ENCODE assay signal across 19 cellular contexts in the genomic region with DNA sequence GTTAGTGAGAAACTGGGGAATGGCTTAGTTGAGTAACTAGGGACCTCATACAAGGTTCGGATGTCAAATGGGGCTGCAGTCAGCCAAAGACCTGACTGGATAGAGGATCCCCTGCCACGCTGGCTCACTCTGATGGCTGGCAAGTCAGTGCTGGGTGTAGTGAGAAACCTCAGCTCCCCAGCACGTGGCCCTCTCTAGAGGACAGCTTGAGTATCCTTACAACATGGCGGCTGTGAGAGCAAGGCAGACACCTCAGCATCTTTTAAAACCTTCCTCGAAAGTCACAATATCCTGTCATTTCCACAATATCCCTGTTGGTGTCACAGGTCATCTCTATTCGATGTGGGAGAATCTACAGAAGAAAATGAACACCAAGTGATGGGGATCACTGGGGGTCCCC. TPM values are rescaled to one million over a fixed set of nuclear protein-coding genes. Genes with fewer than 3 reads are reported as not detected.
DNase-seq lines count a peak whose midpoint lies in the region; ATAC-seq and TF ChIP-seq lines count a peak whose summit lies in the region.
"Had no signal": no experiment of that assay in that cellular context is flagged by ENCODE, and none has a peak within 500 bp of the region (broad histone marks: within the 10 kb centered on the region; RNA-seq: fewer than 3 reads in every experiment).

No MANE protein-coding gene starts in this region.

- H2BK120ac ChIP-seq in IMR-90 (ENCODE audit: low read depth, low read length): peak overlapping the region; percentile 7; the same call in 1 of the 2 replicates

- H3K27ac ChIP-seq in breast epithelium (peak overlapping the region; percentile 16 to 68), mammary epithelial cell (ENCODE audit: insufficient read depth, low read depth, low read length) (no peak overlapping the region), IMR-90 (ENCODE audit: insufficient read depth, low read length) (no peak overlapping the region), Panc1 (ENCODE audit: low read length) (peak overlapping the region; percentile 53; the same call in 1 of the 2 replicates)

- no peak overlapping the region for H4K91ac ChIP-seq in IMR-90 (ENCODE audit: insufficient read depth, low read depth, low read length)

- no peaks in the 10 kb centered on the region for H3K4me1 ChIP-seq in breast epithelium
- H3K4me1 ChIP-seq in mammary epithelial cell (ENCODE audit: insufficient read depth, low read length): peaks cover 12% of the 10 kb centered on the region
- peaks cover 8% of the 10 kb centered on the region for H3K4me1 ChIP-seq in IMR-90 (ENCODE audit: control insufficient read depth, insufficient read depth, low read length)
- peaks cover 7% of the 10 kb centered on the region; the same call in 1 of the 2 replicates for H3K4me1 ChIP-seq in Panc1 (ENCODE audit: control insufficient read depth, insufficient read depth, low read length)

- H3K9me3 ChIP-seq in breast epithelium: no peaks in the 10 kb centered on the region
- H3K9me3 ChIP-seq in mammary epithelial cell (replicated peaks; ENCODE audit: insufficient read depth, low read length): no peaks in the 10 kb centered on the region
- peaks cover 3% of the 10 kb centered on the region; the same call in 1 of the 2 replicates for H3K9me3 ChIP-seq in IMR-90 (ENCODE audit: control insufficient read depth, insufficient read depth, low read length)
- no peaks in the 10 kb centered on the region for H3K9me3 ChIP-seq in Panc1 (ENCODE audit: control insufficient read depth, insufficient read depth, low read depth, low read length)

- H3K4me3 ChIP-seq in breast epithelium (no peak overlapping the region), mammary epithelial cell (replicated peaks in 1 of 3; ENCODE audit: insufficient read depth in 1 of 3, low read depth in 2 of 3, low read length in 3 of 3) (no peak overlapping the region), IMR-90 (ENCODE audit: insufficient read depth, low read depth, low read length) (no peak overlapping the region), Panc1 (ENCODE audit: low read depth in 2 of 2, low read length in 2 of 2) (no peak overlapping the region)

- H3K4me3 Mint-ChIP-seq in mesothelial cell of epicardium: no peak overlapping the region
- H3K4me3 Mint-ChIP-seq: CD4-positive, alpha-beta memory T cell had no signal

- H3K9me3 Mint-ChIP-seq in mesothelial cell of epicardium: peaks cover 7% of the 10 kb centered on the region

- H2BK5ac ChIP-seq in IMR-90 (ENCODE audit: low read depth, low read length, poor library complexity, severe bottlenecking): no peak overlapping the region

- no peak overlapping the region for H3K9ac ChIP-seq in mammary epithelial cell (ENCODE audit: insufficient read depth, low read length)
- no peak overlapping the region for H3K9ac ChIP-seq in IMR-90 (ENCODE audit: low read depth, low read length)

- H3K27me3 ChIP-seq in breast epithelium (no peaks in the 10 kb centered on the region), mammary epithelial cell (ENCODE audit: insufficient read depth, low read length) (no peaks in the 10 kb centered on the region), IMR-90 (ENCODE audit: control insufficient read depth, insufficient read depth, low read length) (no peaks in the 10 kb centered on the region), Panc1 (ENCODE audit: control insufficient read depth, insufficient read depth, low read length) (no peaks in the 10 kb centered on the region)

- H2AK5ac ChIP-seq in IMR-90 (ENCODE audit: low read depth, low read length): peak overlapping the region; percentile 79; the same call in 1 of the 2 replicates

- H3K4me2 ChIP-seq in mammary epithelial cell (ENCODE audit: insufficient read depth, low read depth, low read length) (no peak overlapping the region), IMR-90 (ENCODE audit: low read depth, low read length) (no peak overlapping the region)

- BruUV-seq in mammary epithelial cell (replicated peaks; lab: Mats Ljungman, UMichigan) (no TSS peak), IMR-90 (replicated peaks; lab: Mats Ljungman, UMichigan) (no TSS peak), Panc1 (replicated peaks; lab: Mats Ljungman, UMichigan) (no TSS peak)

- WGBS in mammary epithelial cell (ENCODE audit: low coverage, missing lambda C conversion rate): 78% methylated on average over 4 of the region's 6 CpGs
- 96% methylated on average over 4 of the region's 6 CpGs; no CpG with 5 or more reads in 1 of the 2 experiments for WGBS in IMR-90 (ENCODE audit: extremely low coverage in 2 of 2, insufficient read length in 1 of 2), 2 experiments

- H2BK20ac ChIP-seq in IMR-90 (ENCODE audit: low read depth, low read length): no peak overlapping the region; the same call in 1 of the 2 replicates

- POLR2A ChIA-PET in IMR-90 (lab: Charles Lee; ENCODE audit: unreplicated experiment): no interaction called here
- POLR2A ChIA-PET in Panc1 (lab: Charles Lee): no interaction called here

- H3K56ac ChIP-seq in IMR-90 (ENCODE audit: extremely low read depth, insufficient read depth, low read length): no peak overlapping the region

- in situ Hi-C loops in mammary epithelial cell (cut with MboI; ENCODE audit: low sequenced_read_pairs in 2 of 2): no loop called here
- in situ Hi-C loops in IMR-90 (cut with MboI; ENCODE audit: low sequenced_read_pairs): no loop called here
- in situ Hi-C loops in Panc1 (cut with HindIII; ENCODE audit: low pct_unique_long_range_greater_than_20kb, low sequenced_read_pairs): no loop called here

- DNase-seq in breast epithelium (ENCODE audit: low spot score in 2 of 2) (no peak), mammary epithelial cell (no peak), IMR-90 (no peak), Panc1 (ENCODE audit: low read depth, low spot score) (no peak), mesothelial cell of epicardium (ENCODE audit: low spot score in 2 of 2, unreplicated experiment in 2 of 2) (no peak), midbrain (lab: John Stamatoyannopoulos, UW) (no peak)
- DNase-seq in activated CD8-positive, alpha-beta memory T cell treated with anti-CD3 and anti-CD28 coated beads, Interleukin-2, amount 50 U/mL, for 48 hours: no peak
- DNase-seq: 8988T; C1 segment of cervical spinal cord; CD4-positive, alpha-beta memory T cell; COR-L47; DMS153; DMS79 treated with DMSO at 0.1 percent for 48 hours; GF-D8; H7; HCEC 1CT had no signal

- CTCF ChIA-PET in mammary epithelial cell (lab: Charles Lee; ENCODE audit: low non-redundant PET): no interaction called here
- CTCF ChIA-PET in IMR-90 (lab: Yijun Ruan, JAX): no interaction called here
- CTCF ChIA-PET in Panc1 (lab: Charles Lee): no interaction called here

- H3K27me3 Mint-ChIP-seq in mesothelial cell of epicardium (ENCODE audit: low read depth): no peaks in the 10 kb centered on the region

- no peak for TF ChIP-seq RAD21 in IMR-90 (IDR thresholded peaks at IDR 0.05; ENCODE audit: low read length)

- H2AK9ac ChIP-seq in IMR-90 (replicated peaks; ENCODE audit: low read depth, low read length, poor library complexity): no peak overlapping the region

- H3K14ac ChIP-seq in IMR-90 (replicated peaks; ENCODE audit: low read depth, low read length): no peak overlapping the region

- H3K9me1 ChIP-seq in IMR-90 (ENCODE audit: insufficient read depth, low read length): peaks cover 6% of the 10 kb centered on the region; the same call in 1 of the 2 replicates

- no peaks in the 10 kb centered on the region for H3K36me3 ChIP-seq in breast epithelium
- H3K36me3 ChIP-seq in mammary epithelial cell (ENCODE audit: insufficient read depth, low read length): no peaks in the 10 kb centered on the region
- no peaks in the 10 kb centered on the region for H3K36me3 ChIP-seq in IMR-90 (ENCODE audit: control insufficient read depth, insufficient read depth, low read length)
- H3K36me3 ChIP-seq in Panc1 (ENCODE audit: control insufficient read depth, insufficient read depth, low read length): no peaks in the 10 kb centered on the region

- no peak overlapping the region for H4K5ac ChIP-seq in IMR-90 (ENCODE audit: low read depth, low read length)

- H3K79me2 ChIP-seq in mammary epithelial cell (ENCODE audit: insufficient read depth, low read length): no peaks in the 10 kb centered on the region

- dilution Hi-C loops in mammary epithelial cell (cut with HindIII; ENCODE audit: low sequenced_read_pairs) (no loop called here), IMR-90 (cut with HindIII; ENCODE audit: low sequenced_read_pairs, unreplicated experiment) (no loop called here)

- H3K23ac ChIP-seq in IMR-90 (ENCODE audit: low read depth, low read length): no peak overlapping the region

- H3K18ac ChIP-seq in IMR-90 (ENCODE audit: low read depth, low read length): no peak overlapping the region

- TF ChIP-seq POLR2A in breast epithelium (IDR thresholded peaks at IDR 0.05) (no peak), IMR-90 (IDR thresholded peaks at IDR 0.05; ENCODE audit: low read depth, low read length) (no peak)

- H3K27ac Mint-ChIP-seq in mesothelial cell of epicardium: peak overlapping the region; percentile 9
- H3K27ac Mint-ChIP-seq: CD4-positive, alpha-beta memory T cell had no signal

- no peaks in the 10 kb centered on the region for H4K20me1 ChIP-seq in mammary epithelial cell (ENCODE audit: insufficient read depth, low read length)
- H4K20me1 ChIP-seq in IMR-90 (ENCODE audit: insufficient read depth, low read length): peaks cover 4% of the 10 kb centered on the region; the same call in 1 of the 2 replicates

- H2BK15ac ChIP-seq in IMR-90 (ENCODE audit: low read depth, low read length): peak overlapping the region; percentile 26; the same call in 1 of the 3 replicates

- peaks cover 34% of the 10 kb centered on the region for H3K4me1 Mint-ChIP-seq in mesothelial cell of epicardium
- H3K4me1 Mint-ChIP-seq: CD4-positive, alpha-beta memory T cell had no signal

- H3K36me3 Mint-ChIP-seq in mesothelial cell of epicardium: no peaks in the 10 kb centered on the region
- H3K36me3 Mint-ChIP-seq: CD4-positive, alpha-beta memory T cell had no signal

- H2AFZ ChIP-seq in mammary epithelial cell (ENCODE audit: low read depth, low read length) (no peak overlapping the region), IMR-90 (replicated peaks; ENCODE audit: low read length, poor library complexity) (no peak overlapping the region)

- H3K4ac ChIP-seq in IMR-90 (ENCODE audit: low read depth, low read length): peak overlapping the region; percentile 27; the same call in 1 of the 2 replicates

- intact Hi-C loops in breast epithelium (cut with DNase I; ENCODE audit: low total_unique reads): no loop called here
- intact Hi-C loops in mammary epithelial cell (cut with micrococcal nuclease): no loop called here
- intact Hi-C loops in IMR-90 (cut with micrococcal nuclease): no loop called here
- intact Hi-C loops in Panc1 (cut with micrococcal nuclease; ENCODE audit: unreplicated experiment): no loop called here

- no peak overlapping the region for H4K8ac ChIP-seq in IMR-90 (ENCODE audit: low read depth in 2 of 2, low read length in 2 of 2)

- H3K79me1 ChIP-seq in IMR-90 (ENCODE audit: low read depth in 1 of 2, low read length in 2 of 2): no peaks in the 10 kb centered on the region

- ATAC-seq in IMR-90 (ENCODE audit: low read depth) (no peak), Panc1 (no peak), HG02798 (IDR thresholded peaks at IDR 0.05; ENCODE audit: poor library complexity, unreplicated experiment) (no peak)

- TF ChIP-seq CTCF in breast epithelium (IDR thresholded peaks at IDR 0.05) (no peak), mammary epithelial cell (conservative IDR thresholded peaks at IDR 0.05 in 1 of 2, IDR thresholded peaks at IDR 0.05 in 1 of 2; ENCODE audit: extremely low read depth in 1 of 2, insufficient read depth in 1 of 2, low read depth in 1 of 2, low read length in 2 of 2) (no peak), IMR-90 (conservative IDR thresholded peaks at IDR 0.05; ENCODE audit: low read depth, low read length) (no peak), Panc1 (IDR thresholded peaks at IDR 0.05) (no peak), mesothelial cell of epicardium (IDR thresholded peaks at IDR 0.05; ENCODE audit: unreplicated experiment) (no peak)

RNA-seq across cellular contexts. Expression of gene IPCEF1, which starts 26.7 kb away (rescaled TPM):
- total RNA-seq in breast epithelium (1 to 10 TPM; 3.7 to 6.7 (median 5.6) TPM), mammary epithelial cell (under 1 TPM in 1 of 2 donors, not detected in 1; under 0.01 TPM), IMR-90 (2012; rRNA removed) (under 0.01 TPM in 2 replicates), Panc1 (2021; ENCODE audit: unreplicated experiment) (0.28 TPM), mesothelial cell of epicardium (0.76 to 1.5 TPM (median 1.0 TPM) in 3 replicates)
- polyA plus RNA-seq in mammary epithelial cell (not detected), IMR-90 (2012; rRNA removed) (0.03 and 0.07 TPM in 2 replicates)
- not detected for polyA minus RNA-seq in mammary epithelial cell
- polyA plus RNA-seq in IMR-90 (2012; cell fraction: cytosol; rRNA removed): not detected in 2 replicates
- polyA plus RNA-seq in IMR-90 (2012; cell fraction: nucleus; rRNA removed; ENCODE audit: low replicate concordance): 0.02 and 0.14 TPM in 2 replicates
- not detected for polyA plus RNA-seq in Panc1 (2012; ENCODE audit: insufficient read length)
- total RNA-seq: Daoy, G401 had no signal

Comparison
In these comparisons a context has a peak if more than half of its experiments do, and no peak if none do; other contexts are left out.
1. H3K27ac ChIP-seq: peak in breast epithelium (2 of 2) and Panc1 (single experiment); none in mammary epithelial cell (single experiment) and IMR-90 (single experiment).